19 cellular contexts compared by ENCODE assay signal in the genomic region with DNA sequence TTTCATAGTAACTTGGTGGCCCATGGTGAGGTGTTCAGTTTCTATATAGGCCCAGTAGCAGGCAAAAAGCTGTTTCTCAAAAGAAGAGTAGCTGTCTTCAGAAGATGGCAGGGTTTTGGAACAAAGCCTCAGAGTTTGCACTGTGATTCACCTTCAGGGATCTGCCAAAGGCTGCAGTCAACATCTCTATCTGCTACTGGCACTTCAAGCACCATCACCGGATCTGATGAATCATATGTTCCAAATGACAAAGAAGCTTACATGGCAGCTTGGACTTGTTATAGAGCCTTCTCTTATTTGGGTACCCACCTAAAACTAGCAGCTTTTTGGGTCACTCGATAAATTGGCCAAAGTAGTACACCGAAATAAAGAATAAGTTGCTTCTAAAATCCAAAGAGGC. TPM values are rescaled to one million over a fixed set of nuclear protein-coding genes. Genes with fewer than 3 reads are reported as not detected.
DNase-seq lines count a peak whose midpoint lies in the region; ATAC-seq and TF ChIP-seq lines count a peak whose summit lies in the region.
"Had no signal": no experiment of that assay in that cellular context is flagged by ENCODE, and none has a peak within 500 bp of the region (broad histone marks: within the 10 kb centered on the region; RNA-seq: fewer than 3 reads in every experiment).

No MANE protein-coding gene starts in this region.

- no peaks in the 10 kb centered on the region for H3K36me3 ChIP-seq in brain microvascular endothelial cell (replicated peaks)
- H3K36me3 ChIP-seq: BLaER1 treated with 17β-estradiol and CSF1 and Interleukin-3, amounts not matched to agents 10 nM and 100 nM had no signal

- in situ Hi-C loops in brain microvascular endothelial cell (cut with HindIII; ENCODE audit: low pct_ligation_motif_present, low sequenced_read_pairs): no loop called here

- peak; percentile 48 for DNase-seq in A172 (ENCODE audit: low spot score)
- DNase-seq in HCEC 1CT: peak; percentile 39
- DNase-seq in amniotic epithelial cell (ENCODE audit: low read depth): peak; percentile 32
- DNase-seq in fibroblast of the aortic adventitia (ENCODE audit: low read depth): peak; percentile 43
- no peak for DNase-seq in dermis blood vessel endothelial cell
- DNase-seq in kidney glomerular epithelial cell (lab: John Stamatoyannopoulos, UW): no peak
- DNase-seq in brain microvascular endothelial cell: no peak
- DNase-seq: CD8-positive, alpha-beta memory T cell; DMS79 treated with DMSO at 0.1 percent for 48 hours; H9; NCI-H1105; NCI-H2081 treated with DMSO at 0.1 percent for 48 hours; NCI-H510A treated with DMSO at 0.1 percent for 48 hours; NCI-H774; SHP77 had no signal

- H3K4me3 ChIP-seq in fibroblast of the aortic adventitia (ENCODE audit: low read depth, low read length) (no peak overlapping the region), brain microvascular endothelial cell (ENCODE audit: low read depth, low read length) (no peak overlapping the region)
- H3K4me3 ChIP-seq: BLaER1 treated with 17β-estradiol and CSF1 and Interleukin-3, amounts not matched to agents 10 nM and 100 nM; SK-N-MC had no signal

- ATAC-seq in HG03354 (IDR thresholded peaks at IDR 0.05; ENCODE audit: poor library complexity, severe bottlenecking, unreplicated experiment): no peak

- no peak for TF ChIP-seq CTCF in fibroblast of the aortic adventitia (IDR thresholded peaks at IDR 0.05; ENCODE audit: insufficient read depth, low read length)
- no peak for TF ChIP-seq CTCF in brain microvascular endothelial cell (IDR thresholded peaks at IDR 0.05; ENCODE audit: low read depth, low read length, missing control alignments)

- H3K27ac ChIP-seq in brain microvascular endothelial cell: no peak overlapping the region
- H3K27ac ChIP-seq: BLaER1 treated with 17β-estradiol and CSF1 and Interleukin-3, amounts not matched to agents 10 nM and 100 nM; SK-N-MC had no signal

- H3K27me3 ChIP-seq in brain microvascular endothelial cell (replicated peaks): no peaks in the 10 kb centered on the region
- H3K27me3 ChIP-seq: BLaER1 treated with 17β-estradiol and CSF1 and Interleukin-3, amounts not matched to agents 10 nM and 100 nM had no signal

RNA-seq across cellular contexts. Expression of a gene that starts 39.5 kb away (rescaled TPM):
- 2.0 and 4.1 TPM in 2 replicates for total RNA-seq in A172 (2014; rRNA removed; shearing (Covaris generic))
- 0.57 and 3.1 TPM in 2 replicates for total RNA-seq in fibroblast of the aortic adventitia (ENCODE audit: low replicate concordance)
- total RNA-seq in dermis blood vessel endothelial cell: 0.19 TPM in 1 of 2 replicates, not detected in the other
- total RNA-seq: G401 had no signal

Comparison
In these comparisons a context has a peak if more than half of its experiments do, and no peak if none do; other contexts are left out.
1. DNase-seq: peak in A172 (single experiment), HCEC 1CT (single experiment), amniotic epithelial cell (single experiment) and fibroblast of the aortic adventitia (single experiment); none in dermis blood vessel endothelial cell (single experiment), kidney glomerular epithelial cell (single experiment) and brain microvascular endothelial cell (single experiment).